Comparison of ENCODE assay signal across 28 cellular contexts in genomic region chrX:138853936-138854335, GRCh38.
"Had no signal": no experiment of that assay in that cellular context is flagged by ENCODE, and none has a peak within 500 bp of the region (broad histone marks: within the 10 kb centered on the region; RNA-seq: fewer than 3 reads in every experiment).

No MANE protein-coding gene starts in this region.

- H3K4me2 ChIP-seq: neural progenitor cell had no signal

- H3K36me3 Mint-ChIP-seq: stimulated activated effector memory CD8-positive, alpha-beta T cell treated with anti-CD3 and anti-CD28 coated beads, Interleukin-12 subunit alpha, Interleukin-12 subunit beta, amount 100 ng/mL, for 72 hours; stimulated activated naive B cell treated with anti-CD40 and anti-IgM and Interleukin-4, amounts not matched to agents 10 μg/mL and 1 μg/mL and 100 μg/mL, for 72 hours had no signal

- H3K79me2 ChIP-seq: parathyroid adenoma had no signal

- H3K4me1 Mint-ChIP-seq: stimulated activated effector memory CD8-positive, alpha-beta T cell treated with anti-CD3 and anti-CD28 coated beads, Interleukin-12 subunit alpha, Interleukin-12 subunit beta, amount 100 ng/mL, for 72 hours; stimulated activated naive B cell treated with anti-CD40 and anti-IgM and Interleukin-4, amounts not matched to agents 10 μg/mL and 1 μg/mL and 100 μg/mL, for 72 hours had no signal

- DNase-seq: occipital lobe; ovary; posterior cingulate gyrus; psoas muscle; right cardiac atrium; right lobe of liver; sigmoid colon; small intestine; stimulated activated CD4-positive, alpha-beta T cell treated with anti-CD3 and anti-CD28 coated beads, Interleukin-15, amount 100 ng/mL, for 24 hours; stimulated activated CD4-positive, alpha-beta T cell treated with anti-CD3 and anti-CD28 coated beads, Interleukin-2, amount 100 ng/mL, for 24 hours; stimulated activated CD4-positive, alpha-beta T cell treated with anti-CD3 and anti-CD28 coated beads, Interleukin-2, amount 100 ng/mL, for 48 hours; stimulated activated CD4-positive, alpha-beta T cell treated with anti-CD3 and anti-CD28 coated beads, Interleukin-4, amount 100 ng/mL, for 24 hours; stimulated activated naive B cell treated with anti-CD40 and anti-IgM and Interleukin-4, amounts not matched to agents 10 μg/mL and 1 μg/mL and 100 μg/mL, for 72 hours; stimulated activated naive CD4-positive, alpha-beta T cell treated with Interleukin-2 at 50 U/mL for 16 hours; stomach; thyroid gland; trophoblast cell; upper lobe of left lung had no signal

- H3K9ac ChIP-seq: neural progenitor cell, parathyroid adenoma had no signal

- FAIRE-seq: urothelium cell line had no signal

- ATAC-seq: psoas muscle; right cardiac atrium; right lobe of liver; stimulated activated effector memory CD8-positive, alpha-beta T cell treated with anti-CD3 and anti-CD28 coated beads, Interleukin-12 subunit alpha, Interleukin-12 subunit beta, amount 100 ng/mL, for 72 hours; stimulated activated naive B cell treated with anti-CD40 and anti-IgM and Interleukin-4, amounts not matched to agents 10 μg/mL and 1 μg/mL and 100 μg/mL, for 72 hours had no signal

- H3K4me1 ChIP-seq: parathyroid adenoma, psoas muscle, right lobe of liver, sigmoid colon, stomach, tibial nerve, upper lobe of left lung, vagina had no signal

- H3K27me3 Mint-ChIP-seq: progenitor cell of endocrine pancreas; stimulated activated naive B cell treated with anti-CD40 and anti-IgM and Interleukin-4, amounts not matched to agents 10 μg/mL and 1 μg/mL and 100 μg/mL, for 72 hours; stimulated activated naive CD8-positive, alpha-beta T cell treated with anti-CD3 and anti-CD28 coated beads, Interleukin-15, Interleukin-2, amounts not matched to agents 100 ng/mL and 50 ng/mL, for 24 hours had no signal

- H3K9me3 Mint-ChIP-seq: nephron; neural progenitor cell; stimulated activated naive CD8-positive, alpha-beta T cell treated with anti-CD3 and anti-CD28 coated beads, Interleukin-15, Interleukin-2, amounts not matched to agents 100 ng/mL and 50 ng/mL, for 24 hours had no signal

- H2AFZ ChIP-seq: neural progenitor cell, parathyroid adenoma had no signal

- H3K27me3 ChIP-seq: neural progenitor cell, ovary, right lobe of liver, sigmoid colon, stomach, thyroid gland, tibial nerve, upper lobe of left lung, vagina had no signal

- H3K4me3 ChIP-seq: neural progenitor cell, ovary, psoas muscle, right lobe of liver, sigmoid colon, stomach, thoracic aorta, thyroid gland, tibial nerve, upper lobe of left lung, vagina had no signal

- H3K27ac ChIP-seq: neural progenitor cell, ovary, parathyroid adenoma, psoas muscle, right lobe of liver, sigmoid colon, stomach, thoracic aorta, thyroid gland, tibial nerve, upper lobe of left lung, vagina had no signal

- H3K4me3 Mint-ChIP-seq: nephron; neural progenitor cell; stimulated activated effector memory CD8-positive, alpha-beta T cell treated with anti-CD3 and anti-CD28 coated beads, Interleukin-12 subunit alpha, Interleukin-12 subunit beta, amount 100 ng/mL, for 72 hours; stimulated activated naive B cell treated with anti-CD40 and anti-IgM and Interleukin-4, amounts not matched to agents 10 μg/mL and 1 μg/mL and 100 μg/mL, for 72 hours; stimulated activated naive CD8-positive, alpha-beta T cell treated with anti-CD3 and anti-CD28 coated beads, Interleukin-15, Interleukin-2, amounts not matched to agents 100 ng/mL and 50 ng/mL, for 24 hours had no signal

- H3K9me3 ChIP-seq: ovary, psoas muscle, right lobe of liver, sigmoid colon, stomach, thoracic aorta, thyroid gland, tibial nerve, upper lobe of left lung, vagina had no signal

- H3K36me3 ChIP-seq: neural progenitor cell, ovary, right lobe of liver, sigmoid colon, stomach, thoracic aorta, thyroid gland, tibial nerve, upper lobe of left lung, vagina had no signal

- H3K27ac Mint-ChIP-seq: nephron; neural progenitor cell; progenitor cell of endocrine pancreas; stimulated activated effector memory CD8-positive, alpha-beta T cell treated with anti-CD3 and anti-CD28 coated beads, Interleukin-12 subunit alpha, Interleukin-12 subunit beta, amount 100 ng/mL, for 72 hours; stimulated activated naive B cell treated with anti-CD40 and anti-IgM and Interleukin-4, amounts not matched to agents 10 μg/mL and 1 μg/mL and 100 μg/mL, for 72 hours; stimulated activated naive CD8-positive, alpha-beta T cell treated with anti-CD3 and anti-CD28 coated beads, Interleukin-15, Interleukin-2, amounts not matched to agents 100 ng/mL and 50 ng/mL, for 24 hours had no signal
